Comparison of ENCODE assay signal across 8 cellular contexts in the genomic region with DNA sequence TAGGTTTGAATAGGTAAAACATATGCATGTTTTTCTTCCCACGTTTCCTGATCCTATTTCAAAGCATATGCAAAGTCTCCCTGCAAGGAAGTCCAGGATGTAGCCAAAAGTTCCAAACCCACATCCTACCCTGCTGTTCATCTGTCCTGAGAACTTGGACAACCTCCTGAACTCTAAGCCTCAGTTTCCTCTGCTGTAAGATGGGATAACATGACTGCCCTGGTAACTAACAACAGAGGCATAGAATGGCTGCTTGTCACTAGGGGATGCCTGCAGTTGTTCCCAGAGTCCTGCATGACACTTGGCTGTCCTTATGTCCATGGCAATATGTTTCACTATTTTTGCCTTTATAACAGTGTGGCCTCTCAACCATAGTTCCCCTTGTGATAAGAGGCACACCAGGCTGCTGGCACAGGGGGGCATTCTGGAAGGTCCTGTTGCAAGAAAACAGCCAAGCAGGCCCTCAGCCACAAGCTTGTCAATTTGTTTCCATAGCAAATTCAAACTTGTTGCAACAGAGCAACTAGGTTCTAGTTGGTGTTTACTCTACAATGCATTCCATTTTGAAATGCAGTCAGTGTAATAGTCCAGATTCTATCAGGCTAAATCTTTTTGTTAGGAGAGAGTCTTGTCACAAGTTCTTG. TPM values are rescaled to one million over a fixed set of nuclear protein-coding genes. Genes with fewer than 3 reads are reported as not detected.
A peak's percentile ranks its signal among the peaks of the same experiment; 100 is the strongest.
DNase-seq lines count a peak whose midpoint lies in the region; ATAC-seq and TF ChIP-seq lines count a peak whose summit lies in the region.

No MANE protein-coding gene starts in this region.

- BruUV-seq in PC-9 (replicated peaks; lab: Mats Ljungman, UMichigan) = no TSS peak

- TF ChIP-seq CTCF in GM12864 (IDR thresholded peaks at IDR 0.05; ENCODE audit: low read depth, low read length, missing control alignments) (no peak), PC-9 (conservative IDR thresholded peaks at IDR 0.05) (no peak), esophagus muscularis mucosa (IDR thresholded peaks at IDR 0.05) (no peak), progenitor cell of endocrine pancreas (IDR thresholded peaks at IDR 0.05; ENCODE audit: unreplicated experiment) (no peak)

- DNase-seq in GM12864 (ENCODE audit: low read depth) = no peak
- DNase-seq in PC-9 = peak in 1 of 2 experiments; percentile 61
- DNase-seq in esophagus muscularis mucosa (ENCODE audit: extremely low spot score) = no peak
- no peak for DNase-seq in progenitor cell of endocrine pancreas (ENCODE audit: low spot score, unreplicated experiment)
- DNase-seq in NCI-H1930 (lab: John Stamatoyannopoulos, UW) = no peak
- no peak for DNase-seq in NCI-H226
- no peak for DNase-seq in middle frontal gyrus (ENCODE audit: extremely low spot score, low spot score)

- intact Hi-C loops in PC-9 (cut with micrococcal nuclease; ENCODE audit: unreplicated experiment) = no loop called here
- intact Hi-C loops in esophagus muscularis mucosa (cut with DNase I) = no loop called here

- peaks cover 40% of the 10 kb centered on the region for H3F3A ChIP-seq in PC-9 (ENCODE audit: insufficient read depth, low read depth)

- POLR2A ChIA-PET in PC-9 (lab: Charles Lee; ENCODE audit: unreplicated experiment) = interaction anchor here (0.5 to 0.6 kb wide), 2 partner anchors 14 to 252 kb away, joined by 4 to 5 read pairs; partner anchors contain the start of gene MEF2D

- H3K4me3 Mint-ChIP-seq in progenitor cell of endocrine pancreas (ENCODE audit: low read depth) = peak overlapping the region; percentile 96

- H3K36me3 ChIP-seq in PC-9 (ENCODE audit: low read depth) (peaks cover 10% of the 10 kb centered on the region; the same call in 1 of the 2 replicates), esophagus muscularis mucosa (no peaks in the 10 kb centered on the region)

- no peak for ATAC-seq in GM21619 (IDR thresholded peaks at IDR 0.05; ENCODE audit: unreplicated experiment)

- H3K9me3 Mint-ChIP-seq in progenitor cell of endocrine pancreas (ENCODE audit: low read depth) = no peaks in the 10 kb centered on the region

- no peaks in the 10 kb centered on the region for H3K9me2 ChIP-seq in PC-9 (ENCODE audit: insufficient read depth)

- no peaks in the 10 kb centered on the region for H3K9me3 ChIP-seq in PC-9 (ENCODE audit: insufficient read depth, low read depth)
- no peaks in the 10 kb centered on the region for H3K9me3 ChIP-seq in esophagus muscularis mucosa

- no peak for TF ChIP-seq POLR2A in esophagus muscularis mucosa (IDR thresholded peaks at IDR 0.05; ENCODE audit: low read depth)

- H3K27me3 ChIP-seq in PC-9 (ENCODE audit: insufficient read depth, low read depth) (no peaks in the 10 kb centered on the region), esophagus muscularis mucosa (no peaks in the 10 kb centered on the region)

- WGBS in esophagus muscularis mucosa = 43% methylated on average over 1 of the region's 1 CpG

- peak overlapping the region; percentile 99 for H3K27ac Mint-ChIP-seq in progenitor cell of endocrine pancreas

- CTCF ChIA-PET in PC-9 (lab: Charles Lee) = no interaction called here

- peaks cover 32% of the 10 kb centered on the region for H3K4me1 Mint-ChIP-seq in progenitor cell of endocrine pancreas (ENCODE audit: low read depth)

- no peaks in the 10 kb centered on the region for H4K20me1 ChIP-seq in PC-9 (ENCODE audit: insufficient read depth)

- no peaks in the 10 kb centered on the region for H3K36me3 Mint-ChIP-seq in progenitor cell of endocrine pancreas (ENCODE audit: insufficient read depth)

- H3K27me3 Mint-ChIP-seq in progenitor cell of endocrine pancreas = no peaks in the 10 kb centered on the region

- TF ChIP-seq EP300 in esophagus muscularis mucosa (IDR thresholded peaks at IDR 0.05) = no peak

- peaks cover 60% of the 10 kb centered on the region for H3K79me2 ChIP-seq in PC-9 (ENCODE audit: low read depth)

- no peak overlapping the region for H3K27ac ChIP-seq in PC-9
- H3K27ac ChIP-seq in esophagus muscularis mucosa (replicated peaks in 1 of 4) = peak overlapping the region; percentile 93 to 99 (median 98)

- H3K4me3 ChIP-seq in GM12864 (ENCODE audit: low read depth, low read length) (peak overlapping the region; percentile 98), PC-9 (peak overlapping the region; percentile 95), esophagus muscularis mucosa (peak overlapping the region; percentile 87 to 100 (median 93))

- no peak overlapping the region for H2AFZ ChIP-seq in PC-9

- H3K4me1 ChIP-seq in PC-9 (replicated peaks; ENCODE audit: insufficient read depth) = peaks cover 14% of the 10 kb centered on the region
- H3K4me1 ChIP-seq in esophagus muscularis mucosa = peaks cover 32 to 41% (median 40%) of the 10 kb centered on the region in 4 donors

- H3K4me2 ChIP-seq in PC-9 = peak overlapping the region; percentile 94

RNA-seq across cellular contexts. Expression of gene HDGF, which starts 1.5 kb away (rescaled TPM):
- total RNA-seq in PC-9 (2021) (472 and 498 TPM in 2 replicates), esophagus muscularis mucosa (100 to 1,000 TPM; 124 to 239 (median 167) TPM), progenitor cell of endocrine pancreas (280 and 288 TPM in 2 replicates)

RNA-seq across cellular contexts. Expression of gene MRPL24, which starts 12.1 kb away (rescaled TPM):
- total RNA-seq in PC-9 (2021) (74.1 and 85.3 TPM in 2 replicates), esophagus muscularis mucosa (10 to 100 TPM; 43.5 to 67.4 (median 62.4) TPM), progenitor cell of endocrine pancreas (35.9 and 43.2 TPM in 2 replicates)

RNA-seq across cellular contexts. Expression of gene PRCC, which starts 14.4 kb away (rescaled TPM):
- 47.8 and 56.6 TPM in 2 replicates for total RNA-seq in PC-9 (2021)
- 10 to 100 TPM; 21.2 to 43.6 (median 38.7) TPM for total RNA-seq in esophagus muscularis mucosa
- 93.2 TPM in 2 replicates for total RNA-seq in progenitor cell of endocrine pancreas

RNA-seq across cellular contexts. Expression of gene ISG20L2, which starts 24.4 kb away (rescaled TPM):
- total RNA-seq in PC-9 (2021) (25.4 and 33.2 TPM in 2 replicates), esophagus muscularis mucosa (10 to 100 TPM; 16.2 to 20.0 (median 19.0) TPM), progenitor cell of endocrine pancreas (36.9 and 38.9 TPM in 2 replicates)

RNA-seq across cellular contexts. Expression of gene METTL25B, which starts 24.7 kb away (rescaled TPM):
- 51.0 and 77.7 TPM in 2 replicates for total RNA-seq in PC-9 (2021)
- total RNA-seq in esophagus muscularis mucosa = 10 to 100 TPM; 16.2 to 32.3 (median 18.0) TPM
- 40.0 and 42.4 TPM in 2 replicates for total RNA-seq in progenitor cell of endocrine pancreas
